Comparison of ENCODE assay signal across 8 cellular contexts in genomic region chr1:39902121-39902807, GRCh38. TPM values are rescaled to one million over a fixed set of nuclear protein-coding genes. Genes with fewer than 3 reads are reported as not detected.
DNase-seq lines count a peak whose midpoint lies in the region; ATAC-seq, FAIRE-seq and TF ChIP-seq lines count a peak whose summit lies in the region.

No MANE protein-coding gene starts in this region.

- H3K4me3 Mint-ChIP-seq in type B pancreatic cell, result peak overlapping the region; percentile 87

- H3K4me3 ChIP-seq in HL-60 (replicated peaks; ENCODE audit: insufficient read depth, low read length) (peak overlapping the region; percentile 75), pancreas (peak overlapping the region; percentile 60 to 78 (median 76))

- H3K9me3 Mint-ChIP-seq in type B pancreatic cell, result no peaks in the 10 kb centered on the region

- FAIRE-seq in pancreas (lab: Jason Lieb, UNC), result no peak

- H3K27ac ChIP-seq in HL-60 (replicated peaks), result no peak overlapping the region
- H3K27ac ChIP-seq in pancreas, result peak overlapping the region in 3 of 4 donors; percentile 64 to 75 (median 64)

- WGBS in pancreas, 2 donors, result 5% methylated on average over 39 to 46 of the region's 46 CpGs

- DNase-seq in CD1c-positive myeloid dendritic cell (ENCODE audit: extremely low spot score) (peak; percentile 65), HL-60 (ENCODE audit: low read depth in 1 of 2, low spot score in 1 of 2) (peak in 1 of 2 experiments; percentile 37), RPMI8226 (peak; percentile 94), Right ventricle myocardium inferior (ENCODE audit: missing footprints) (peak; percentile 85), pancreas (peak; percentile 83 to 94 (median 88)), type B pancreatic cell (ENCODE audit: extremely low spot score, unreplicated experiment) (peak; percentile 80)
- DNase-seq in activated naive CD4-positive, alpha-beta T cell (lab: John Stamatoyannopoulos, UW), result peak; percentile 17 to 62 (median 40)

- H3K4me1 ChIP-seq in pancreas, result peaks cover 0 to 14% (median 0%) of the 10 kb centered on the region in 3 donors

- H3K9me3 ChIP-seq in pancreas, result no peaks in the 10 kb centered on the region

- no peaks in the 10 kb centered on the region for H3K36me3 ChIP-seq in pancreas

- peaks cover 51% of the 10 kb centered on the region for H3K27me3 ChIP-seq in HL-60 (ENCODE audit: insufficient read depth, poor library complexity, severe bottlenecking)
- H3K27me3 ChIP-seq in pancreas, result no peaks in the 10 kb centered on the region

- H3K4me1 Mint-ChIP-seq in type B pancreatic cell (ENCODE audit: unreplicated experiment), result peaks cover 19% of the 10 kb centered on the region

- intact Hi-C loops in Right ventricle myocardium inferior (cut with DNase I), result loop anchor here (1.0 kb wide), 1 partner anchor 84 kb away; no protein-coding TSS in a partner anchor
- intact Hi-C loops in pancreas (cut with DNase I), result loop anchor here (5.0 to 10.0 kb wide), 2 partner anchors 85 to 87 kb away; no protein-coding TSS in a partner anchor

- peaks cover 30% of the 10 kb centered on the region for H3K27me3 Mint-ChIP-seq in type B pancreatic cell

- peak; percentile 1 for TF ChIP-seq CTCF in HL-60 (IDR thresholded peaks at IDR 0.05; ENCODE audit: insufficient read depth, low read length)
- TF ChIP-seq CTCF in pancreas (IDR thresholded peaks at IDR 0.05), result peak; percentile 59 to 75 (median 68)
- peak; percentile 76 for TF ChIP-seq CTCF in type B pancreatic cell (conservative IDR thresholded peaks at IDR 0.05)

- H3K36me3 Mint-ChIP-seq in type B pancreatic cell, result no peaks in the 10 kb centered on the region

- H3K27ac Mint-ChIP-seq in type B pancreatic cell, result peak overlapping the region; percentile 69

- ATAC-seq in GM19467 (IDR thresholded peaks at IDR 0.05; ENCODE audit: unreplicated experiment) (peak; percentile 51), Right ventricle myocardium inferior (peak; percentile 85), pancreas (peak; percentile 79 to 90 (median 84))

RNA-seq across cellular contexts. Expression of gene MYCL, which starts 0.5 kb away (rescaled TPM):
- total RNA-seq in Right ventricle myocardium inferior (1.1 TPM), pancreas (10 to 100 TPM in 2 of 6 donors, 1 to 10 TPM in 4; 3.4 to 17.9 (median 7.2) TPM), type B pancreatic cell (ENCODE audit: low replicate concordance) (19.5 and 36.5 TPM in 2 replicates)
- 1 to 10 TPM; 1.4 to 3.0 TPM for polyA plus RNA-seq in pancreas

RNA-seq across cellular contexts. Expression of gene TRIT1, which starts 19.0 kb away (rescaled TPM):
- total RNA-seq in Right ventricle myocardium inferior (18.0 TPM), pancreas (10 to 100 TPM in 5 of 6 donors, 1 to 10 TPM in 1; 9.9 to 14.5 (median 12.1) TPM), type B pancreatic cell (ENCODE audit: low replicate concordance) (23.9 and 29.6 TPM in 2 replicates)
- polyA plus RNA-seq in pancreas, result 10 to 100 TPM; 14.3 to 17.7 TPM

RNA-seq across cellular contexts. Expression of gene MFSD2A, which starts 52.7 kb away (rescaled TPM):
- 0.65 TPM for total RNA-seq in Right ventricle myocardium inferior
- total RNA-seq in pancreas, result 1 to 10 TPM in 1 of 6 donors, under 1 TPM in 4, not detected in 1; 0.16 to 1.0 (median 0.34) TPM
- under 1 TPM; 0.68 to 0.96 TPM for polyA plus RNA-seq in pancreas
- 6.1 and 7.3 TPM in 2 replicates for total RNA-seq in type B pancreatic cell (ENCODE audit: low replicate concordance)

Comparison
In these comparisons a context has a peak if more than half of its experiments do, and no peak if none do; other contexts are left out.
1. CTCF ChIP-seq: peak in every context shown above with its lines; median percentile 76 in type B pancreatic cell; 68 in pancreas; 1 in HL-60.